Comparison of ENCODE assay signal across 14 cellular contexts in the genomic region with DNA sequence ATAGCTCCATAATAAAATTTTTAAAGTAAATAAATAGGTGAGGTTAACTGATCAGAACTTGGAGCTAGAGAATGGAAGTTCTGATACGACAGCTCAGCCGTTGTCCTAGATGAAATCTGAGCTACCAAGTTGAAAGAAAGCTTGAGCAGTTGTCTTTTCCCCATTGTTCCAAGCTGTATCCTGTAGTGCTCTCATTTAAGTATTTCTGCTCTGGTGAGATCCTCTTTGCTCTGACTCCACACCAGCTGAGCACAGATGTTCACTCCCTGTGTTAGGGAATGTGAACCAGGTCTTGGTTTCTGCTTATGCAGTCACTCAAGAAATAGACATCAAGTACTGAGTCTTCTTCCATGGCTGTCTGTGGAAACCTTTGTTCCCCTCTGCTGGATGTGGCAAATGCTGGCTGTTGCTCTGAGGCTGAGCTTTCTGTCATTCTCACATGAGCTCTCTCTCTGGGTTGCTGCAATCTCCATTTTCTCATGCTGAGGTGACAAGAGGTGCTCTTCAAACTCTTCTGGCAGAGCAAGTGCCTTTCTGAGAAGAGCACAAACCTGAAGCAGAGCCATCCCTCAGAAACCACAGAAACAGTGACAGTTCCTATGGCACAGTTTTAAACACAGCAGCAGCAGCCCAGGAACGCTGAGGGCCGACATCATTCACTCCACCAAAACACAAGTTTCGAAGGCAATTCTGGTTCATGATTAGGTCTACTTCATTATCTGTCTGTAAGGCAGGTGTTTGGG.
DNase-seq lines count a peak whose midpoint lies in the region; ATAC-seq and TF ChIP-seq lines count a peak whose summit lies in the region.
"Had no signal": no experiment of that assay in that cellular context is flagged by ENCODE, and none has a peak within 500 bp of the region (broad histone marks: within the 10 kb centered on the region; RNA-seq: fewer than 3 reads in every experiment).

No MANE protein-coding gene starts in this region.

- no peak overlapping the region for H3K4me3 ChIP-seq in GM23338
- H3K4me3 ChIP-seq in ectodermal cell (ENCODE audit: insufficient read depth, low read depth, low read length), result no peak overlapping the region
- H3K4me3 ChIP-seq: BLaER1 treated with 17β-estradiol and CSF1 and Interleukin-3, amounts not matched to agents 10 nM and 100 nM had no signal

- H2AFZ ChIP-seq in GM23338, result no peak overlapping the region

- H3K4me2 ChIP-seq in GM23338, result no peak overlapping the region
- H3K4me2 ChIP-seq: BLaER1 treated with 17β-estradiol and CSF1 and Interleukin-3, amounts not matched to agents 10 nM and 100 nM had no signal

- H3K27ac Mint-ChIP-seq in GM23338, result no peak overlapping the region
- H3K27ac Mint-ChIP-seq: CD4-positive, alpha-beta T cell had no signal

- ATAC-seq in GM23338 (peak; percentile 58), GM21447 (IDR thresholded peaks at IDR 0.05; ENCODE audit: unreplicated experiment) (no peak)
- ATAC-seq: HCT116 had no signal

- H4K20me1 ChIP-seq in GM23338 (replicated peaks; ENCODE audit: insufficient read depth), result no peaks in the 10 kb centered on the region
- H4K20me1 ChIP-seq: BLaER1 treated with 17β-estradiol and CSF1 and Interleukin-3, amounts not matched to agents 10 nM and 100 nM had no signal

- H3K27me3 ChIP-seq in GM23338 (ENCODE audit: insufficient read depth) (no peaks in the 10 kb centered on the region), ectodermal cell (ENCODE audit: control insufficient read depth, insufficient read depth, low read length, poor library complexity, severe bottlenecking) (no peaks in the 10 kb centered on the region)

- H3K9me3 ChIP-seq in ectodermal cell (ENCODE audit: control insufficient read depth, low read length), result no peaks in the 10 kb centered on the region

- H3K36me3 ChIP-seq in GM23338 (ENCODE audit: insufficient read depth), result no peaks in the 10 kb centered on the region
- H3K36me3 ChIP-seq in ectodermal cell (ENCODE audit: control insufficient read depth, insufficient read depth, low read length), result no peaks in the 10 kb centered on the region
- H3K36me3 ChIP-seq: BLaER1 treated with 17β-estradiol and CSF1 and Interleukin-3, amounts not matched to agents 10 nM and 100 nM had no signal

- no peaks in the 10 kb centered on the region for H3F3A ChIP-seq in GM23338 (replicated peaks; ENCODE audit: low read depth)

- peak; percentile 58 for DNase-seq in DMS79 (lab: John Stamatoyannopoulos, UW)
- no peak for DNase-seq in GM23338 (ENCODE audit: low spot score)
- peak; percentile 33 for DNase-seq in islet precursor cell
- no peak for DNase-seq in NCI-H526 (lab: John Stamatoyannopoulos, UW)
- DNase-seq in NCI-H524 treated with DMSO at 0.1 percent for 48 hours (lab: John Stamatoyannopoulos, UW), result no peak
- DNase-seq: ACHN; Calu3; CD4-positive, alpha-beta T cell; DMS 273 treated with DMSO at 0.1 percent for 48 hours; GF-D8 had no signal

- H3K79me2 ChIP-seq in GM23338 (replicated peaks; ENCODE audit: insufficient read depth), result no peaks in the 10 kb centered on the region

- H3K27ac ChIP-seq in GM23338 (ENCODE audit: low read depth) (no peak overlapping the region), ectodermal cell (ENCODE audit: insufficient read depth, low read depth, low read length, poor library complexity, severe bottlenecking) (peak overlapping the region; percentile 74)
- H3K27ac ChIP-seq: BLaER1 treated with 17β-estradiol and CSF1 and Interleukin-3, amounts not matched to agents 10 nM and 100 nM had no signal

- WGBS in ectodermal cell, 2 experiments, result 62 to 68% methylated on average over 5 of the region's 5 CpGs

- H3K9me2 ChIP-seq in GM23338 (ENCODE audit: insufficient read depth), result peaks cover 9% of the 10 kb centered on the region; the same call in 1 of the 2 replicates

- H3K9me3 Mint-ChIP-seq in GM23338, result no peaks in the 10 kb centered on the region
- H3K9me3 Mint-ChIP-seq: CD4-positive, alpha-beta T cell had no signal

- no peak for TF ChIP-seq CTCF in GM23338 (conservative IDR thresholded peaks at IDR 0.05; ENCODE audit: low read depth in 2 of 2)

- H3K27me3 Mint-ChIP-seq in GM23338 (ENCODE audit: insufficient read depth, low read depth, poor library complexity), result peaks cover 3% of the 10 kb centered on the region

- H3K4me1 Mint-ChIP-seq in GM23338, result peaks cover 13% of the 10 kb centered on the region

- H3K4me1 ChIP-seq in GM23338 (ENCODE audit: insufficient read depth), result no peaks in the 10 kb centered on the region
- peaks cover 13% of the 10 kb centered on the region for H3K4me1 ChIP-seq in ectodermal cell (ENCODE audit: control insufficient read depth, insufficient read depth, low read length)

- H3K4me3 Mint-ChIP-seq in GM23338, result no peak overlapping the region
- H3K4me3 Mint-ChIP-seq: CD4-positive, alpha-beta T cell had no signal

- no peaks in the 10 kb centered on the region for H3K36me3 Mint-ChIP-seq in GM23338 (ENCODE audit: low read depth)

TF ChIP-seq in GM23338, 12 proteins besides CTCF, POLR2A, EP300 and RAD21 (continues in another document):
- TF ChIP-seq, protein P1, sequence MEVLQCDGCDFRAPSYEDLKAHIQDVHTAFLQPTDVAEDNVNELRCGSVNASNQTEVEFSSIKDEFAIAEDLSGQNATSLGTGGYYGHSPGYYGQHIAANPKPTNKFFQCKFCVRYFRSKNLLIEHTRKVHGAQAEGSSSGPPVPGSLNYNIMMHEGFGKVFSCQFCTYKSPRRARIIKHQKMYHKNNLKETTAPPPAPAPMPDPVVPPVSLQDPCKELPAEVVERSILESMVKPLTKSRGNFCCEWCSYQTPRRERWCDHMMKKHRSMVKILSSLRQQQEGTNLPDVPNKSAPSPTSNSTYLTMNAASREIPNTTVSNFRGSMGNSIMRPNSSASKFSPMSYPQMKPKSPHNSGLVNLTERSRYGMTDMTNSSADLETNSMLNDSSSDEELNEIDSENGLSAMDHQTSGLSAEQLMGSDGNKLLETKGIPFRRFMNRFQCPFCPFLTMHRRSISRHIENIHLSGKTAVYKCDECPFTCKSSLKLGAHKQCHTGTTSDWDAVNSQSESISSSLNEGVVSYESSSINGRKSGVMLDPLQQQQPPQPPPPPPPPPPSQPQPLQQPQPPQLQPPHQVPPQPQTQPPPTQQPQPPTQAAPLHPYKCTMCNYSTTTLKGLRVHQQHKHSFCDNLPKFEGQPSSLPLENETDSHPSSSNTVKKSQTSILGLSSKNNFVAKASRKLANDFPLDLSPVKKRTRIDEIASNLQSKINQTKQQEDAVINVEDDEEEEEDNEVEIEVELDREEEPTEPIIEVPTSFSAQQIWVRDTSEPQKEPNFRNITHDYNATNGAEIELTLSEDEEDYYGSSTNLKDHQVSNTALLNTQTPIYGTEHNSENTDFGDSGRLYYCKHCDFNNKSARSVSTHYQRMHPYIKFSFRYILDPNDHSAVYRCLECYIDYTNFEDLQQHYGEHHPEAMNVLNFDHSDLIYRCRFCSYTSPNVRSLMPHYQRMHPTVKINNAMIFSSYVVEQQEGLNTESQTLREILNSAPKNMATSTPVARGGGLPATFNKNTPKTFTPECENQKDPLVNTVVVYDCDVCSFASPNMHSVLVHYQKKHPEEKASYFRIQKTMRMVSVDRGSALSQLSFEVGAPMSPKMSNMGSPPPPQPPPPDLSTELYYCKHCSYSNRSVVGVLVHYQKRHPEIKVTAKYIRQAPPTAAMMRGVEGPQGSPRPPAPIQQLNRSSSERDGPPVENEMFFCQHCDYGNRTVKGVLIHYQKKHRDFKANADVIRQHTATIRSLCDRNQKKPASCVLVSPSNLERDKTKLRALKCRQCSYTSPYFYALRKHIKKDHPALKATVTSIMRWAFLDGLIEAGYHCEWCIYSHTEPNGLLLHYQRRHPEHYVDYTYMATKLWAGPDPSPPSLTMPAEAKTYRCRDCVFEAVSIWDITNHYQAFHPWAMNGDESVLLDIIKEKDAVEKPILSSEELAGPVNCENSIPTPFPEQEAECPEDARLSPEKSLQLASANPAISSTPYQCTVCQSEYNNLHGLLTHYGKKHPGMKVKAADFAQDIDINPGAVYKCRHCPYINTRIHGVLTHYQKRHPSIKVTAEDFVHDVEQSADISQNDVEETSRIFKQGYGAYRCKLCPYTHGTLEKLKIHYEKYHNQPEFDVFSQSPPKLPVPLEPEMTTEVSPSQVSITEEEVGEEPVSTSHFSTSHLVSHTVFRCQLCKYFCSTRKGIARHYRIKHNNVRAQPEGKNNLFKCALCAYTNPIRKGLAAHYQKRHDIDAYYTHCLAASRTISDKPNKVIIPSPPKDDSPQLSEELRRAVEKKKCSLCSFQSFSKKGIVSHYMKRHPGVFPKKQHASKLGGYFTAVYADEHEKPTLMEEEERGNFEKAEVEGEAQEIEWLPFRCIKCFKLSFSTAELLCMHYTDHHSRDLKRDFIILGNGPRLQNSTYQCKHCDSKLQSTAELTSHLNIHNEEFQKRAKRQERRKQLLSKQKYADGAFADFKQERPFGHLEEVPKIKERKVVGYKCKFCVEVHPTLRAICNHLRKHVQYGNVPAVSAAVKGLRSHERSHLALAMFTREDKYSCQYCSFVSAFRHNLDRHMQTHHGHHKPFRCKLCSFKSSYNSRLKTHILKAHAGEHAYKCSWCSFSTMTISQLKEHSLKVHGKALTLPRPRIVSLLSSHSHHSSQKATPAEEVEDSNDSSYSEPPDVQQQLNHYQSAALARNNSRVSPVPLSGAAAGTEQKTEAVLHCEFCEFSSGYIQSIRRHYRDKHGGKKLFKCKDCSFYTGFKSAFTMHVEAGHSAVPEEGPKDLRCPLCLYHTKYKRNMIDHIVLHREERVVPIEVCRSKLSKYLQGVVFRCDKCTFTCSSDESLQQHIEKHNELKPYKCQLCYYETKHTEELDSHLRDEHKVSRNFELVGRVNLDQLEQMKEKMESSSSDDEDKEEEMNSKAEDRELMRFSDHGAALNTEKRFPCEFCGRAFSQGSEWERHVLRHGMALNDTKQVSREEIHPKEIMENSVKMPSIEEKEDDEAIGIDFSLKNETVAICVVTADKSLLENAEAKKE (CRISPR knock-in tag; IDR thresholded peaks at IDR 0.05), result peak; percentile 58; the same call in 1 of the 2 replicates
- TF ChIP-seq CREB1 (CRISPR knock-in tag; IDR thresholded peaks at IDR 0.05; ENCODE audit: low read depth), result no peak

Comparison
In these comparisons a context has a peak if more than half of its experiments do, and no peak if none do; other contexts are left out.
1. DNase-seq: peak in DMS79 (single experiment) and islet precursor cell (single experiment); none in GM23338 (single experiment), NCI-H526 (0 of 2) and NCI-H524 treated with DMSO at 0.1 percent for 48 hours (single experiment).